Comparison of ENCODE assay signal across 8 cellular contexts in the genomic region with DNA sequence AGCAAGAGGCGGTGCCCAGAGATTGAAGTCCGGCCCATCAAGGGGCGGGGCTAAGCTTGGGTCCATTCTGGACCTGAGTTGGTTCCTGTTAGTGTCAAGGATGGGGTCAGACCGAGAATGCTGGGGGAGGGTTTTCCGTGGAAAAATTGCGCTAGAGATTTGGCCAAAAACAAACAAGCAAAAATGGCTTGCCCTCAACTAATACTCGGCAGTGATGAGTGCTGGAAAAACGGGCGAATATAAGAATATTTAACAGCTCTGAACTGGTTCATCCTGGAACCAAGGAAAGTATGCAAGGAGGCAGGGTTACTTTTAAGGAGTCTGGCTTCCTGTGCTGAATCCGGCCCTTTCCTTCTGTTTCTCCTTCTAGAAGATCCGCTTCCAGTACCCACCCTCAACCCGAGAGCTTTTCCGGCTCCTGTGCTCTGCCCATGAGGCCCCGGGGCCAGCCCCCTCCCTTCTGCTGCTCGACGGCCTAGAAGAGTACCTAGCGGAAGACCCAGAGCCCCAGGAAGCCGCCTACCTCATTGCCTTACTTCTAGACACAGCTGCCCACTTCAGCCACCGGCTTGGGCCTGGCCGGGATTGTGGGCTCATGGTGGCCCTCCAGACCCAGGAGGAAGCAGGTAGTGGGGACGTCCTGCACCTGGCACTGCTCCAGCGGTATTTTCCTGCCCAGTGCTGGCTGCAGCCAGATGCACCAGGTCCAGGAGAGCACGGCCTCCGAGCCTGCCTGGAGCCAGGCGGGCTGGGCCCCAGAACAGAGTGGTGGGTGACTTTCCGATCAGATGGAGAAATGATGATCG. TPM values are rescaled to one million over a fixed set of nuclear protein-coding genes. Genes with fewer than 3 reads are reported as not detected.
A peak's percentile ranks its signal among the peaks of the same experiment; 100 is the strongest.
DNase-seq lines count a peak whose midpoint lies in the region; ATAC-seq and TF ChIP-seq lines count a peak whose summit lies in the region.

No MANE protein-coding gene starts in this region.

- DNase-seq in NCI-H146 treated with DMSO at 0.1 percent for 48 hours (lab: John Stamatoyannopoulos, UW; ENCODE audit: unreplicated experiment): peak; percentile 55
- peak; percentile 82 for DNase-seq in activated CD4-positive, alpha-beta T cell treated with anti-CD3 and anti-CD28 coated beads for 48 hours
- DNase-seq in dermis microvascular lymphatic vessel endothelial cell (ENCODE audit: low read depth in 2 of 2): peak; percentile 51 to 57
- DNase-seq in mesendoderm: peak; percentile 72
- DNase-seq in stomach: peak; percentile 59
- DNase-seq in superior temporal gyrus (ENCODE audit: extremely low spot score): no peak

- peak overlapping the region; percentile 20 for H3K27ac ChIP-seq in mesendoderm (ENCODE audit: low read depth, low read length)
- H3K27ac ChIP-seq in stomach: peak overlapping the region; percentile 92 to 99 (median 96)

- H3K36me3 ChIP-seq in mesendoderm (ENCODE audit: control insufficient read depth, insufficient read depth, low read length) (no peaks in the 10 kb centered on the region), stomach (peaks cover 0 to 14% (median 8%) of the 10 kb centered on the region in 4 donors)

- H2AK5ac ChIP-seq in mesendoderm (ENCODE audit: low read length): no peak overlapping the region

- H3K23ac ChIP-seq in mesendoderm (ENCODE audit: low read length): no peak overlapping the region

- H3K27me3 ChIP-seq in mesendoderm (ENCODE audit: insufficient read depth, low read length, poor library complexity) (no peaks in the 10 kb centered on the region), stomach (no peaks in the 10 kb centered on the region)

- H3K18ac ChIP-seq in mesendoderm (ENCODE audit: low read length): peak overlapping the region; percentile 7

- H3K9me3 ChIP-seq in stomach: no peaks in the 10 kb centered on the region

- no peak overlapping the region for H2BK120ac ChIP-seq in mesendoderm (ENCODE audit: low read depth, low read length)

- H3K9ac ChIP-seq in mesendoderm (ENCODE audit: low read length): peak overlapping the region; percentile 63

- no peak overlapping the region for H4K5ac ChIP-seq in mesendoderm (ENCODE audit: low read length)

- H3K4me1 ChIP-seq in mesendoderm (ENCODE audit: control insufficient read depth, low read depth, low read length) (no peaks in the 10 kb centered on the region), stomach (peaks cover 34 to 60% (median 55%) of the 10 kb centered on the region in 4 donors)

- no peak for TF ChIP-seq EP300 in stomach (IDR thresholded peaks at IDR 0.05)

- no peak overlapping the region for H4K8ac ChIP-seq in mesendoderm (ENCODE audit: low read depth, low read length)

- peak overlapping the region; percentile 17 for H3K4ac ChIP-seq in mesendoderm (ENCODE audit: low read depth, low read length)

- H3K79me1 ChIP-seq in mesendoderm (ENCODE audit: low read length): no peaks in the 10 kb centered on the region

- H3K4me3 ChIP-seq in mesendoderm (ENCODE audit: low read length) (peak overlapping the region; percentile 46), stomach (peak overlapping the region; percentile 40 to 67 (median 60))

- ATAC-seq in GM18505 (IDR thresholded peaks at IDR 0.05; ENCODE audit: unreplicated experiment) (no peak), HG03045 (IDR thresholded peaks at IDR 0.05; ENCODE audit: unreplicated experiment) (no peak)

- peak overlapping the region; percentile 65 for H3K4me2 ChIP-seq in mesendoderm (ENCODE audit: low read length)

- peak; percentile 67 for TF ChIP-seq POLR2A in GM18505 (IDR thresholded peaks at IDR 0.05; ENCODE audit: borderline replicate concordance, extremely low read depth, insufficient read depth, insufficient read length)
- TF ChIP-seq POLR2A in stomach (IDR thresholded peaks at IDR 0.05): no peak

- WGBS in mesendoderm (ENCODE audit: extremely low coverage, insufficient coverage, low lambda C conversion rate): no CpG with 5 or more reads among the region's 27 CpGs
- 3 to 5% (median 5%) methylated on average over 23 to 27 of the region's 27 CpGs for WGBS in stomach, 5 donors

- H2BK5ac ChIP-seq in mesendoderm (ENCODE audit: low read length): no peak overlapping the region

- no peaks in the 10 kb centered on the region for H3K79me2 ChIP-seq in mesendoderm (ENCODE audit: control insufficient read depth, insufficient read depth, low read length)

- TF ChIP-seq CTCF in stomach (IDR thresholded peaks at IDR 0.05): no peak

- intact Hi-C loops in stomach (cut with DNase I; ENCODE audit: low total_unique reads): loop anchor here (5.0 kb wide), 1 partner anchor 57 kb away; no protein-coding TSS in a partner anchor

- H2BK15ac ChIP-seq in mesendoderm (replicated peaks; ENCODE audit: low read depth): no peak overlapping the region

- H3K56ac ChIP-seq in mesendoderm (ENCODE audit: low read length): peak overlapping the region; percentile 88

RNA-seq across cellular contexts. Expression of gene SWSAP1, which starts 0.9 kb away (rescaled TPM):
- 1.0 and 1.1 TPM in 2 replicates for total RNA-seq in dermis microvascular lymphatic vessel endothelial cell
- polyA plus RNA-seq in mesendoderm (2013, experiment 1 of 2): 6.2 TPM
- polyA plus RNA-seq in mesendoderm (2013, experiment 2 of 2): 6.6 TPM
- total RNA-seq in stomach: under 1 TPM in 2 of 5 donors, not detected in 3; 0.37 to 0.45 TPM
- polyA plus RNA-seq in stomach: 1 to 10 TPM; 3.2 to 4.1 (median 3.4) TPM

RNA-seq across cellular contexts. Expression of gene EPOR, which starts 8.8 kb away (rescaled TPM):
- total RNA-seq in dermis microvascular lymphatic vessel endothelial cell (4.2 and 6.8 TPM in 2 replicates), stomach (10 to 100 TPM in 4 of 5 donors, 1 to 10 TPM in 1; 4.8 to 19.9 (median 14.6) TPM)
- polyA plus RNA-seq in mesendoderm (2013, experiment 1 of 2): 3.2 TPM
- polyA plus RNA-seq in mesendoderm (2013, experiment 2 of 2): 3.1 TPM
- polyA plus RNA-seq in stomach: 1 to 10 TPM; 3.7 to 8.9 (median 5.0) TPM

RNA-seq across cellular contexts. Expression of gene PLPPR2, which starts 20.1 kb away (rescaled TPM):
- 4.2 and 10.1 TPM in 2 replicates for total RNA-seq in dermis microvascular lymphatic vessel endothelial cell
- polyA plus RNA-seq in mesendoderm (2013, experiment 1 of 2): 5.8 TPM
- polyA plus RNA-seq in mesendoderm (2013, experiment 2 of 2): 5.9 TPM
- total RNA-seq in stomach: 100 to 1,000 TPM in 1 of 5 donors, 10 to 100 TPM in 1, 1 to 10 TPM in 3; 6.1 to 364 (median 9.9) TPM
- 10 to 100 TPM in 1 of 3 donors, 1 to 10 TPM in 2; 6.4 to 15.2 (median 9.8) TPM for polyA plus RNA-seq in stomach

RNA-seq across cellular contexts. Expression of gene CCDC159, which starts 29.0 kb away (rescaled TPM):
- total RNA-seq in dermis microvascular lymphatic vessel endothelial cell (3.9 and 7.0 TPM in 2 replicates), stomach (10 to 100 TPM in 4 of 5 donors, 1 to 10 TPM in 1; 2.9 to 91.2 (median 20.3) TPM)
- polyA plus RNA-seq in mesendoderm (2013, experiment 1 of 2): 1.7 TPM
- polyA plus RNA-seq in mesendoderm (2013, experiment 2 of 2): 2.0 TPM
- 10 to 100 TPM; 40.5 to 96.3 (median 70.0) TPM for polyA plus RNA-seq in stomach

RNA-seq across cellular contexts. Expression of gene TMEM205, which starts 29.3 kb away (rescaled TPM):
- total RNA-seq in dermis microvascular lymphatic vessel endothelial cell (77.7 and 127 TPM in 2 replicates), stomach (100 to 1,000 TPM in 2 of 5 donors, 10 to 100 TPM in 2, 1 to 10 TPM in 1; 5.8 to 117 (median 69.3) TPM)
- polyA plus RNA-seq in mesendoderm (2013, experiment 1 of 2): 85.8 TPM
- polyA plus RNA-seq in mesendoderm (2013, experiment 2 of 2): 83.6 TPM
- 100 to 1,000 TPM in 1 of 3 donors, 10 to 100 TPM in 2; 58.2 to 169 (median 61.7) TPM for polyA plus RNA-seq in stomach
